ENCODE assay signal across 18 cellular contexts in the genomic region with DNA sequence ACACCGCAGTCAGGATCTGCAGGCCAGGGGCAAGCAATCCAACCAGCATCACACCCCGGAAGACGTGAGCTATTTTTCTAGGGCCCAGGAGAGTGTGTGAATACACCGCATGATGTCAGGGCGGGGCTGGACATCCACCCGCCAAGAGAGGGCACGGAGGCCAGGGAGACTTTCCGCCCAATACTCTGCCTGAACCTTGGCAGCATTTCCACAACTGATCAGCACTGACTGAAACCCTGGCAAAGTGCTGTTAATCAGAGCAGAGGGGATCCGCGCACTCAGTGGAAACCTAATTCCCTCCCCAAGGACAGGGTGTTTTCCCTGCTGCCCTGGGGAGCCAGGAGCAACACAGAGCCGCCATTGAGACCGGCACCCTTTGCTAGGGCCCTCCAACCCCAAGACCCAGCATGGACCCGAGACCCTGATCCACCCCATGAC. TPM values are rescaled to one million over a fixed set of nuclear protein-coding genes. Genes with fewer than 3 reads are reported as not detected.
DNase-seq lines count a peak whose midpoint lies in the region; ATAC-seq and TF ChIP-seq lines count a peak whose summit lies in the region.
"Had no signal": no experiment of that assay in that cellular context is flagged by ENCODE, and none has a peak within 500 bp of the region (broad histone marks: within the 10 kb centered on the region; RNA-seq: fewer than 3 reads in every experiment).

No MANE protein-coding gene starts in this region.

- intact Hi-C loops in breast epithelium (cut with DNase I; ENCODE audit: low total_unique reads) (no loop called here), spleen (cut with DNase I; ENCODE audit: low total_unique reads) (no loop called here)

- H3K27me3 ChIP-seq in breast epithelium: no peaks in the 10 kb centered on the region
- H3K27me3 ChIP-seq in iPS-15b (ENCODE audit: control insufficient read depth, insufficient read depth, low read length): no peaks in the 10 kb centered on the region
- no peaks in the 10 kb centered on the region for H3K27me3 ChIP-seq in spleen (replicated peaks in 1 of 7)

- CTCF ChIA-PET in HEK293 (lab: Yijun Ruan, JAX): interaction anchor here (0.9 kb wide), 1 partner anchor 123 kb away, joined by 4 read pairs; no protein-coding TSS in a partner anchor

- H3K4me1 ChIP-seq in HEK293 (ENCODE audit: control insufficient read depth, insufficient read depth, low read length) (no peaks in the 10 kb centered on the region), breast epithelium (no peaks in the 10 kb centered on the region), iPS-15b (ENCODE audit: control insufficient read depth, insufficient read depth, low read length) (no peaks in the 10 kb centered on the region), spleen (peaks cover 0 to 29% (median 10%) of the 10 kb centered on the region in 6 donors)
- H3K4me1 ChIP-seq: HAP-1 had no signal

- WGBS in spleen, 5 donors: 81 to 94% (median 84%) methylated on average over 10 to 13 of the region's 13 CpGs

- ATAC-seq in HG03135 (IDR thresholded peaks at IDR 0.05; ENCODE audit: unreplicated experiment): no peak
- ATAC-seq: GM12878, K562 had no signal

- TF ChIP-seq POLR2A in breast epithelium (IDR thresholded peaks at IDR 0.05): no peak
- TF ChIP-seq POLR2A in spleen (IDR thresholded peaks at IDR 0.05): no peak

- H3K27ac ChIP-seq in HEK293 (ENCODE audit: extremely low read depth, low read depth, low read length): no peak overlapping the region
- peak overlapping the region; percentile 52 to 58 for H3K27ac ChIP-seq in breast epithelium
- H3K27ac ChIP-seq in spleen: peak overlapping the region in 5 of 8 donors; percentile 18 to 60 (median 34)
- H3K27ac ChIP-seq: HL-60 had no signal

- H3K9me3 ChIP-seq in HEK293 (ENCODE audit: control insufficient read depth, insufficient read depth, low read depth, low read length) (no peaks in the 10 kb centered on the region), breast epithelium (no peaks in the 10 kb centered on the region), iPS-15b (ENCODE audit: control insufficient read depth, insufficient read depth, low read length) (no peaks in the 10 kb centered on the region), spleen (no peaks in the 10 kb centered on the region)
- H3K9me3 ChIP-seq: HAP-1 had no signal

- H3K4me3 ChIP-seq in HEK293 (ENCODE audit: low read depth, low read length) (no peak overlapping the region), breast epithelium (no peak overlapping the region), iPS-15b (ENCODE audit: low read depth, low read length) (no peak overlapping the region), spleen (no peak overlapping the region)
- H3K4me3 ChIP-seq: GM12878, HAP-1, K562 had no signal

- TF ChIP-seq CTCF in HEK293 (tag by site-specific recombination; IDR thresholded peaks at IDR 0.05) (no peak), breast epithelium (IDR thresholded peaks at IDR 0.05) (no peak), spleen (IDR thresholded peaks at IDR 0.05 in 8 of 11, conservative IDR thresholded peaks at IDR 0.05 in 3 of 11) (no peak)

- peaks cover 11 to 89% of the 10 kb centered on the region in 2 experiments for H3K36me3 ChIP-seq in HEK293 (ENCODE audit: control insufficient read depth in 2 of 2, insufficient read depth in 1 of 2, low read length in 2 of 2)
- no peaks in the 10 kb centered on the region for H3K36me3 ChIP-seq in breast epithelium
- peaks cover 64% of the 10 kb centered on the region for H3K36me3 ChIP-seq in iPS-15b (ENCODE audit: control insufficient read depth, insufficient read depth, low read length)
- peaks cover 3 to 100% (median 67%) of the 10 kb centered on the region in 6 donors for H3K36me3 ChIP-seq in spleen

- no peak for DNase-seq in breast epithelium (ENCODE audit: low spot score in 2 of 2)
- DNase-seq in spleen: no peak
- no peak for DNase-seq in stimulated activated CD4-positive, alpha-beta T cell treated with anti-CD3 and anti-CD28 coated beads, Interleukin-1b, Interleukin-23, amount 100 ng/mL, for 48 hours
- DNase-seq in retina: no peak
- DNase-seq in NCI-H82 (lab: John Stamatoyannopoulos, UW): no peak
- DNase-seq: ACHN; CD4-positive, CD25-positive, alpha-beta regulatory T cell; NCI-H1092 treated with DMSO at 0.1 percent for 48 hours; NCI-H1694; NCI-H345; NCI-H526 treated with DMSO at 0.1 percent for 48 hours had no signal

- peak overlapping the region; percentile 12 for H3K9ac ChIP-seq in iPS-15b (ENCODE audit: low read depth, low read length)

- POLR2A ChIA-PET in HEK293 (lab: Yijun Ruan, JAX): no interaction called here

TF ChIP-seq in HEK293, 187 proteins besides CTCF, POLR2A, EP300 and RAD21:
- TF ChIP-seq KLF1 (tag by site-specific recombination; IDR thresholded peaks at IDR 0.05) (peak; percentile 84), GLI2 (tag by site-specific recombination; IDR thresholded peaks at IDR 0.05; ENCODE audit: borderline replicate concordance, low read depth) (no peak), ZBTB48 (tag by site-specific recombination; IDR thresholded peaks at IDR 0.05) (no peak)
- TF ChIP-seq, protein P1, sequence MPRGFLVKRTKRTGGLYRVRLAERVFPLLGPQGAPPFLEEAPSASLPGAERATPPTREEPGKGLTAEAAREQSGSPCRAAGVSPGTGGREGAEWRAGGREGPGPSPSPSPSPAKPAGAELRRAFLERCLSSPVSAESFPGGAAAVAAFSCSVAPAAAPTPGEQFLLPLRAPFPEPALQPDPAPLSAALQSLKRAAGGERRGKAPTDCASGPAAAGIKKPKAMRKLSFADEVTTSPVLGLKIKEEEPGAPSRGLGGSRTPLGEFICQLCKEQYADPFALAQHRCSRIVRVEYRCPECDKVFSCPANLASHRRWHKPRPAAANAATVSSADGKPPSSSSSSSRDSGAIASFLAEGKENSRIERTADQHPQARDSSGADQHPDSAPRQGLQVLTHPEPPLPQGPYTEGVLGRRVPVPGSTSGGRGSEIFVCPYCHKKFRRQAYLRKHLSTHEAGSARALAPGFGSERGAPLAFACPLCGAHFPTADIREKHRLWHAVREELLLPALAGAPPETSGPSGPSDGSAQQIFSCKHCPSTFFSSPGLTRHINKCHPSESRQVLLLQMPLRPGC (tag by site-specific recombination; IDR thresholded peaks at IDR 0.05): no peak

RNA-seq across cellular contexts. Expression of a gene that starts 8.2 kb away (rescaled TPM):
- total RNA-seq in breast epithelium (10 to 100 TPM; 27.7 to 33.9 (median 28.8) TPM), spleen (100 to 1,000 TPM in 1 of 7 donors, 10 to 100 TPM in 6; 47.3 to 104 (median 62.0) TPM)
- 100 to 1,000 TPM in 1 of 3 donors, 10 to 100 TPM in 2; 48.8 to 118 (median 75.0) TPM for polyA plus RNA-seq in spleen

RNA-seq across cellular contexts. Expression of a gene that starts 17.5 kb away (rescaled TPM):
- 10 to 100 TPM; 10.9 to 20.2 (median 18.0) TPM for total RNA-seq in breast epithelium
- 10 to 100 TPM; 19.0 to 24.7 (median 23.3) TPM for total RNA-seq in spleen
- polyA plus RNA-seq in spleen: 10 to 100 TPM; 24.1 to 35.8 (median 27.2) TPM

RNA-seq across cellular contexts. Expression of a gene that starts 17.5 kb away (rescaled TPM):
- 10 to 100 TPM; 13.3 to 28.5 (median 18.0) TPM for total RNA-seq in breast epithelium
- 10 to 100 TPM; 13.7 to 29.4 (median 20.4) TPM for total RNA-seq in spleen
- 10 to 100 TPM; 38.2 to 69.3 (median 42.4) TPM for polyA plus RNA-seq in spleen
